Comparison of ENCODE assay signal across 14 cellular contexts in the genomic region with DNA sequence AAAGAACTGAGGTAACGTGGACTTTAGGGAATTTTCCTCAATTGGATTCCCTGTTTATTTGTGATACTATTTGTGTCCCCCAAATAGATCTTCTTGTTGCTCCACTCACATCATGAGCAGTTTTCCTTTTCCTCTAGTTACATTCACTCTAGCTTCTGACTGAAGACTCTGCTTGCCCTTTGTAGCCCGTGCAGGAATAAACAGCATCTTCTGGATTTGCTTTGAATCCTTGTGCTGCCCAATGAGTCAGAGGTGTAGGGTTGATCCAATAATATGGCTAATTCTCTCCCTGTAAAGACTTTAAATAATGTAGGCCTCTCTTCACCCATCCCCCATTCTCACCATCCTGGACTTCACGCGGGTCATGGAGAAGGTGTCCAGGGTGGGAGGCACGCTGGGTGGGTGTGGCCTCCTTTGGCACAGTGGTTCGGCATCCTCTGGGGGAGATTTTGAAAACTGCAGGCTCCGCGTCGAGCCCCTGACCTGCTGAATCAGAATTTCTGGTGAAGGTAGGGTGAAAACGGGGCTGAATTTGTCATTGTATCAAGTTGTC. TPM values are rescaled to one million over a fixed set of nuclear protein-coding genes. Genes with fewer than 3 reads are reported as not detected.
A peak's percentile ranks its signal among the peaks of the same experiment; 100 is the strongest.
DNase-seq lines count a peak whose midpoint lies in the region; ATAC-seq and TF ChIP-seq lines count a peak whose summit lies in the region.
"Had no signal": no experiment of that assay in that cellular context is flagged by ENCODE, and none has a peak within 500 bp of the region (broad histone marks: within the 10 kb centered on the region; RNA-seq: fewer than 3 reads in every experiment).

No MANE protein-coding gene starts in this region.

- no peaks in the 10 kb centered on the region for H3K9me3 ChIP-seq in adipocyte (ENCODE audit: control insufficient read depth, low read length)
- peaks cover 0 to 5% (median 0%) of the 10 kb centered on the region in 3 donors for H3K9me3 ChIP-seq in skeletal muscle tissue (ENCODE audit: control insufficient read depth in 3 of 3, low read length in 3 of 3)

- no peak overlapping the region for H3K9ac ChIP-seq in adipocyte (ENCODE audit: low read length)
- no peak overlapping the region for H3K9ac ChIP-seq in skeletal muscle tissue (ENCODE audit: low read depth in 1 of 3, low read length in 3 of 3)
- H3K9ac ChIP-seq: BLaER1 treated with 17β-estradiol and CSF1 and Interleukin-3, amounts not matched to agents 10 nM and 100 nM had no signal

- H3K4me3 ChIP-seq in GM23338, result peak overlapping the region; percentile 57; the same call in 1 of the 2 replicates
- peak overlapping the region; percentile 89 for H3K4me3 ChIP-seq in adipocyte (ENCODE audit: low read length)
- peak overlapping the region in 2 of 3 donors; percentile 61 to 75 for H3K4me3 ChIP-seq in skeletal muscle tissue (ENCODE audit: low read length in 3 of 3)
- H3K4me3 ChIP-seq: BLaER1 treated with 17β-estradiol and CSF1 and Interleukin-3, amounts not matched to agents 10 nM and 100 nM had no signal

- H3K27me3 Mint-ChIP-seq in GM23338 (ENCODE audit: insufficient read depth, low read depth, poor library complexity), result peaks cover 100% of the 10 kb centered on the region
- H3K27me3 Mint-ChIP-seq in CD14-positive monocyte (ENCODE audit: low read depth in 3 of 3), result peaks cover 100% of the 10 kb centered on the region in 3 donors

- no peak for TF ChIP-seq CTCF in GM23338 (conservative IDR thresholded peaks at IDR 0.05; ENCODE audit: low read depth in 2 of 2)
- no peak for TF ChIP-seq CTCF in CD14-positive monocyte (IDR thresholded peaks at IDR 0.05)

- H3K4me1 Mint-ChIP-seq in GM23338, result peaks cover 67% of the 10 kb centered on the region
- H3K4me1 Mint-ChIP-seq in CD14-positive monocyte, result peaks cover 31% of the 10 kb centered on the region

- intact Hi-C loops in CD14-positive monocyte (cut with micrococcal nuclease), result no loop called here

- no peak for DNase-seq in GM23338 (ENCODE audit: low spot score)
- DNase-seq in adipocyte (ENCODE audit: low read depth), result no peak
- peak; percentile 47 for DNase-seq in hepatic stellate cell (ENCODE audit: low spot score)
- DNase-seq in CD14-positive monocyte (ENCODE audit: low spot score), result no peak
- no peak for DNase-seq in NCI-H446 (lab: John Stamatoyannopoulos, UW)
- no peak for DNase-seq in GOT3 (lab: John Stamatoyannopoulos, UW)
- DNase-seq: activated naive CD4-positive, alpha-beta T cell treated with anti-CD3 and anti-CD28 coated beads for 36 hours; DMS53; foreskin melanocyte; KBM-7; mesendoderm; stimulated activated CD4-positive, alpha-beta T cell treated with anti-CD3 and anti-CD28 coated beads, Interleukin-12 subunit alpha, Interleukin-12 subunit beta, amount 100 ng/mL, for 4 hours had no signal

- H3K36me3 ChIP-seq in GM23338 (ENCODE audit: insufficient read depth), result no peaks in the 10 kb centered on the region
- H3K36me3 ChIP-seq in adipocyte (ENCODE audit: control insufficient read depth, insufficient read depth, low read length, severe bottlenecking), result peaks cover 5% of the 10 kb centered on the region
- H3K36me3 ChIP-seq in skeletal muscle tissue (ENCODE audit: control insufficient read depth in 3 of 3, insufficient read depth in 3 of 3, low read length in 3 of 3), result no peaks in the 10 kb centered on the region

- H3F3A ChIP-seq in GM23338 (replicated peaks; ENCODE audit: low read depth), result peaks cover 28% of the 10 kb centered on the region

- no peak overlapping the region for H3K4me2 ChIP-seq in GM23338

- H3K4me3 Mint-ChIP-seq in GM23338, result no peak overlapping the region; the same call in 2 of the 3 replicates
- H3K4me3 Mint-ChIP-seq in CD14-positive monocyte, result peak overlapping the region in 1 of 2 donors; percentile 86
- H3K4me3 Mint-ChIP-seq: activated naive CD4-positive, alpha-beta T cell treated with anti-CD3 and anti-CD28 coated beads for 36 hours had no signal

- H4K20me1 ChIP-seq in GM23338 (replicated peaks; ENCODE audit: insufficient read depth), result peaks cover 45% of the 10 kb centered on the region
- H4K20me1 ChIP-seq: BLaER1 treated with 17β-estradiol and CSF1 and Interleukin-3, amounts not matched to agents 10 nM and 100 nM had no signal

- no peak overlapping the region for H2AFZ ChIP-seq in GM23338

- H3K79me2 ChIP-seq in GM23338 (replicated peaks; ENCODE audit: insufficient read depth), result no peaks in the 10 kb centered on the region

- H3K9me3 Mint-ChIP-seq in GM23338 (no peaks in the 10 kb centered on the region; the same call in 1 of the 3 replicates), CD14-positive monocyte (peaks cover 2 to 72% (median 50%) of the 10 kb centered on the region in 7 donors)

- ATAC-seq in GM23338, result no peak

- H3K4me1 ChIP-seq in GM23338 (ENCODE audit: insufficient read depth), result peaks cover 75% of the 10 kb centered on the region
- H3K4me1 ChIP-seq in adipocyte (ENCODE audit: control insufficient read depth, insufficient read depth, low read length), result peaks cover 35% of the 10 kb centered on the region
- H3K4me1 ChIP-seq in skeletal muscle tissue (ENCODE audit: control insufficient read depth in 3 of 3, insufficient read depth in 3 of 3, low read length in 3 of 3), result peaks cover 11 to 18% (median 13%) of the 10 kb centered on the region in 3 donors

- H3K27me3 ChIP-seq in GM23338 (ENCODE audit: insufficient read depth), result peaks cover 100% of the 10 kb centered on the region
- no peaks in the 10 kb centered on the region for H3K27me3 ChIP-seq in adipocyte (replicated peaks; ENCODE audit: control insufficient read depth, insufficient read depth, low read length)
- peaks cover 55 to 75% (median 61%) of the 10 kb centered on the region in 3 donors for H3K27me3 ChIP-seq in skeletal muscle tissue (ENCODE audit: control insufficient read depth in 3 of 3, insufficient read depth in 3 of 3, low read length in 3 of 3)

- H3K27ac Mint-ChIP-seq in GM23338 (no peak overlapping the region), CD14-positive monocyte (no peak overlapping the region)
- H3K27ac Mint-ChIP-seq: activated naive CD4-positive, alpha-beta T cell treated with anti-CD3 and anti-CD28 coated beads for 36 hours had no signal

- H3K36me3 Mint-ChIP-seq in GM23338 (ENCODE audit: low read depth), result no peaks in the 10 kb centered on the region; the same call in 2 of the 3 replicates
- H3K36me3 Mint-ChIP-seq in CD14-positive monocyte, result peaks cover 13 to 32% of the 10 kb centered on the region in 2 donors

- H3K27ac ChIP-seq in GM23338 (ENCODE audit: low read depth), result no peak overlapping the region
- no peak overlapping the region for H3K27ac ChIP-seq in skeletal muscle tissue (ENCODE audit: low read depth, low read length)
- H3K27ac ChIP-seq: BLaER1 treated with 17β-estradiol and CSF1 and Interleukin-3, amounts not matched to agents 10 nM and 100 nM had no signal

- no peaks in the 10 kb centered on the region for H3K9me2 ChIP-seq in GM23338 (ENCODE audit: insufficient read depth)

TF ChIP-seq in GM23338, 12 proteins besides CTCF, POLR2A, EP300 and RAD21 (continues in another document):
- peak; percentile 64 for TF ChIP-seq EZH2 (IDR thresholded peaks at IDR 0.05; ENCODE audit: low read depth, unreplicated experiment)

RNA-seq across cellular contexts. Expression of a gene that starts 9.0 kb away (rescaled TPM):
- total RNA-seq in GM23338 (2014; rRNA removed; shearing (Covaris generic)), result not detected in 2 replicates
- polyA plus RNA-seq in GM23338 (2016; fragmentation: Nextera tagmentation; extraction: Ambion mirVana), result 0.15 TPM in 1 of 2 replicates, not detected in the other
- total RNA-seq in skeletal muscle tissue, result 1.0 TPM
- polyA plus RNA-seq in CD14-positive monocyte, result not detected
- total RNA-seq: activated naive CD4-positive, alpha-beta T cell treated with anti-CD3 and anti-CD28 coated beads for 36 hours had no signal
